ENCODE assay signal across 8 cellular contexts in genomic region chr9:1051286-1052118, GRCh38. TPM values are rescaled to one million over a fixed set of nuclear protein-coding genes. Genes with fewer than 3 reads are reported as not detected.
DNase-seq lines count a peak whose midpoint lies in the region; ATAC-seq, FAIRE-seq and TF ChIP-seq lines count a peak whose summit lies in the region.

No MANE protein-coding gene starts in this region.

- peaks cover 40% of the 10 kb centered on the region for H3K4me1 Mint-ChIP-seq in activated T-helper 2 cell treated with anti-CD3 and anti-CD28 coated beads, Interferon-gamma antibody, Interleukin-2, Interleukin-4, amounts not matched to agents 10 μg/mL and 5 μg/mL and 100 μg/mL, durations not matched to agents 14 hours and 24 hours and 36 hours (ENCODE audit: low read depth)

- no peaks in the 10 kb centered on the region for H3K9me2 ChIP-seq in Karpas-422 (replicated peaks; ENCODE audit: insufficient read depth, low read length)

- peaks cover 85% of the 10 kb centered on the region for H3K27me3 Mint-ChIP-seq in activated T-helper 2 cell treated with anti-CD3 and anti-CD28 coated beads, Interferon-gamma antibody, Interleukin-2, Interleukin-4, amounts not matched to agents 10 μg/mL and 5 μg/mL and 100 μg/mL, durations not matched to agents 14 hours and 24 hours and 36 hours (ENCODE audit: low read depth)

- peak; percentile 37 for TF ChIP-seq CTCF in D721Med (IDR thresholded peaks at IDR 0.05; ENCODE audit: insufficient read depth, missing control alignments)
- no peak for TF ChIP-seq CTCF in HEK293 (tag by site-specific recombination; IDR thresholded peaks at IDR 0.05)
- no peak for TF ChIP-seq CTCF in kidney (IDR thresholded peaks at IDR 0.05; ENCODE audit: borderline replicate concordance, extremely low read depth, insufficient read depth)

- intact Hi-C loops in activated T-helper 2 cell treated with anti-CD3 and anti-CD28 coated beads, Interferon-gamma antibody, Interleukin-2, Interleukin-4, amounts not matched to agents 10 μg/mL and 5 μg/mL and 100 μg/mL, durations not matched to agents 14 hours and 24 hours and 36 hours (cut with micrococcal nuclease) = loop anchor here (10.0 kb wide), 1 partner anchor 553 kb away; no protein-coding TSS in a partner anchor
- intact Hi-C loops in kidney (cut with DNase I) = no loop called here

- H3K4me2 ChIP-seq in Karpas-422 (ENCODE audit: low read depth, low read length, poor library complexity, severe bottlenecking) = no peak overlapping the region

- H3K27ac Mint-ChIP-seq in activated T-helper 2 cell treated with anti-CD3 and anti-CD28 coated beads, Interferon-gamma antibody, Interleukin-2, Interleukin-4, amounts not matched to agents 10 μg/mL and 5 μg/mL and 100 μg/mL, durations not matched to agents 14 hours and 24 hours and 36 hours = no peak overlapping the region

- no peaks in the 10 kb centered on the region for H3K4me1 ChIP-seq in HEK293 (ENCODE audit: control insufficient read depth, insufficient read depth, low read length)
- peaks cover 0 to 16% of the 10 kb centered on the region in 2 donors for H3K4me1 ChIP-seq in kidney (ENCODE audit: control insufficient read depth in 1 of 2, insufficient read depth in 1 of 2, low read depth in 1 of 2, low read length in 2 of 2)
- no peaks in the 10 kb centered on the region for H3K4me1 ChIP-seq in Karpas-422 (ENCODE audit: low read length)

- H3K36me3 ChIP-seq in HEK293 (ENCODE audit: control insufficient read depth in 2 of 2, insufficient read depth in 1 of 2, low read length in 2 of 2) (no peaks in the 10 kb centered on the region), kidney (ENCODE audit: control insufficient read depth in 1 of 2, insufficient read depth in 2 of 2, low read length in 2 of 2) (no peaks in the 10 kb centered on the region), Karpas-422 (ENCODE audit: insufficient read depth, low read length) (no peaks in the 10 kb centered on the region)

- H3K4me3 ChIP-seq in HEK293 (ENCODE audit: low read depth, low read length) (peak overlapping the region; percentile 20), kidney (ENCODE audit: low read length in 2 of 2) (peak overlapping the region in 1 of 2 donors; percentile 25), Karpas-422 (ENCODE audit: low read length) (no peak overlapping the region)

- H2AFZ ChIP-seq in Karpas-422 (ENCODE audit: low read length) = no peak overlapping the region

- ATAC-seq in stimulated activated naive CD8-positive, alpha-beta T cell treated with anti-CD3 and anti-CD28 coated beads, Interleukin-15, Interleukin-2, amounts not matched to agents 100 U/mL and 50 U/mL, for 24 hours = no peak
- ATAC-seq in GM21576 (IDR thresholded peaks at IDR 0.05; ENCODE audit: unreplicated experiment) = no peak
- no peak for ATAC-seq in HG03378 (IDR thresholded peaks at IDR 0.05; ENCODE audit: unreplicated experiment)

- H3K27ac ChIP-seq in HEK293 (ENCODE audit: extremely low read depth, low read depth, low read length) (peak overlapping the region; percentile 16; the same call in 1 of the 2 replicates), kidney (ENCODE audit: low read depth in 2 of 2, low read length in 2 of 2) (peak overlapping the region in 1 of 2 donors; percentile 53), Karpas-422 (ENCODE audit: low read length) (no peak overlapping the region)

- DNase-seq in D721Med (ENCODE audit: insufficient read length, low spot score) (no peak), kidney (peak; percentile 76), Karpas-422 (no peak)
- no peak for DNase-seq in activated T-helper 2 cell treated with anti-CD3 and anti-CD28 coated beads, Interferon-gamma antibody, Interleukin-2, Interleukin-4, amounts not matched to agents 10 μg/mL and 5 μg/mL and 100 μg/mL, durations not matched to agents 14 hours and 24 hours and 36 hours (ENCODE audit: low spot score)
- peak; percentile 44 for DNase-seq in stimulated activated naive CD8-positive, alpha-beta T cell treated with anti-CD3 and anti-CD28 coated beads, Interleukin-15, Interleukin-2, amounts not matched to agents 100 U/mL and 50 U/mL, for 24 hours

- H3K4me3 Mint-ChIP-seq in activated T-helper 2 cell treated with anti-CD3 and anti-CD28 coated beads, Interferon-gamma antibody, Interleukin-2, Interleukin-4, amounts not matched to agents 10 μg/mL and 5 μg/mL and 100 μg/mL, durations not matched to agents 14 hours and 24 hours and 36 hours (ENCODE audit: low read depth) = peak overlapping the region; percentile 56

- FAIRE-seq in D721Med (lab: Jason Lieb, UNC) (no peak), kidney (lab: Jason Lieb, UNC) (no peak)

- H4K20me1 ChIP-seq in Karpas-422 (ENCODE audit: insufficient read depth, low read depth, low read length) = no peaks in the 10 kb centered on the region

- POLR2A ChIA-PET in HEK293 (lab: Yijun Ruan, JAX) = no interaction called here

- H3K9me3 Mint-ChIP-seq in activated T-helper 2 cell treated with anti-CD3 and anti-CD28 coated beads, Interferon-gamma antibody, Interleukin-2, Interleukin-4, amounts not matched to agents 10 μg/mL and 5 μg/mL and 100 μg/mL, durations not matched to agents 14 hours and 24 hours and 36 hours = peaks cover 7% of the 10 kb centered on the region

- H3K27me3 ChIP-seq in Karpas-422 (ENCODE audit: low read length) = no peaks in the 10 kb centered on the region

- H3K36me3 Mint-ChIP-seq in activated T-helper 2 cell treated with anti-CD3 and anti-CD28 coated beads, Interferon-gamma antibody, Interleukin-2, Interleukin-4, amounts not matched to agents 10 μg/mL and 5 μg/mL and 100 μg/mL, durations not matched to agents 14 hours and 24 hours and 36 hours (ENCODE audit: low read depth) = peaks cover 12% of the 10 kb centered on the region

- no peaks in the 10 kb centered on the region for H3K9me3 ChIP-seq in HEK293 (ENCODE audit: control insufficient read depth, insufficient read depth, low read depth, low read length)
- peaks cover 3 to 5% of the 10 kb centered on the region in 2 donors for H3K9me3 ChIP-seq in kidney (ENCODE audit: control insufficient read depth in 1 of 2, low read length in 2 of 2)
- H3K9me3 ChIP-seq in Karpas-422 (ENCODE audit: low read length) = no peaks in the 10 kb centered on the region

- H3K79me2 ChIP-seq in Karpas-422 (ENCODE audit: low read length) = no peaks in the 10 kb centered on the region

- no peak overlapping the region for H3K9ac ChIP-seq in kidney (ENCODE audit: low read length in 2 of 2)
- no peak overlapping the region for H3K9ac ChIP-seq in Karpas-422 (ENCODE audit: low read length)

- CTCF ChIA-PET in HEK293 (lab: Yijun Ruan, JAX) = no interaction called here

TF ChIP-seq in HEK293, 187 proteins besides CTCF, POLR2A, EP300 and RAD21:
- TF ChIP-seq PBX3 (CRISPR knock-in tag; IDR thresholded peaks at IDR 0.05) = 0 out of 2 replicates have a peak, but pooled peaks have one; percentile 50
- TF ChIP-seq ZNF169 (tag by site-specific recombination; IDR thresholded peaks at IDR 0.05) = no peak

RNA-seq across cellular contexts. Expression of gene DMRT2, which starts 1.3 kb away (rescaled TPM):
- total RNA-seq in activated T-helper 2 cell treated with anti-CD3 and anti-CD28 coated beads, Interferon-gamma antibody, Interleukin-2, Interleukin-4, amounts not matched to agents 10 μg/mL and 5 μg/mL and 100 μg/mL, durations not matched to agents 14 hours and 24 hours and 36 hours = 1.2 and 1.4 TPM in 2 replicates
- 9.3 TPM for total RNA-seq in kidney
- 38.3 TPM for polyA plus RNA-seq in kidney (ENCODE audit: insufficient read depth, low read depth, low replicate concordance)
- total RNA-seq in Karpas-422 (2014; rRNA removed; shearing (Covaris generic); ENCODE audit: low replicate concordance) = not detected in 2 replicates

Comparison
In these comparisons a context has a peak if more than half of its experiments do, and no peak if none do; other contexts are left out.
1. DNase-seq: peak in kidney (single experiment) and stimulated activated naive CD8-positive, alpha-beta T cell treated with anti-CD3 and anti-CD28 coated beads, Interleukin-15, Interleukin-2, amounts not matched to agents 100 U/mL and 50 U/mL, for 24 hours (single experiment); none in D721Med (single experiment), activated T-helper 2 cell treated with anti-CD3 and anti-CD28 coated beads, Interferon-gamma antibody, Interleukin-2, Interleukin-4, amounts not matched to agents 10 μg/mL and 5 μg/mL and 100 μg/mL, durations not matched to agents 14 hours and 24 hours and 36 hours (single experiment) and Karpas-422 (single experiment).